Comparison of ENCODE assay signal across 18 cellular contexts in the genomic region with DNA sequence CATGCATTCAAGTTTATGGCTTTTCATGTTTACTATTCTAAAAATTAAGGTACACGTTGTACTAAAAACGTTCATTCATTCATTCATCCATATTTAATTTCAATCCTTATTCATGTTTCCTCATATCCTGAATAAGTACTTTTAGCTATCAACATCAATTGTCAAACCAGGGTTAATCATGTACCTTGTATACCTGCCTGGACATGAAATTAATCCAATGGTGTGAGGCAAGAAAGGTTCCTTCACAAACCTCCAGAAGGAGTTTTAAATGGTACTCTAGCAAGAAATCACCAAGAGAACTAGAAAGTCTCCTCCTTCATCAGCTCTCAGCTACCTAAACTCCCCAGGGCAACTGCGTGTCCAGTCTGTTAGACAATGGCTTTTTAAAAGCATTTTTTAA.
"Had no signal": no experiment of that assay in that cellular context is flagged by ENCODE, and none has a peak within 500 bp of the region (broad histone marks: within the 10 kb centered on the region; RNA-seq: fewer than 3 reads in every experiment).

No MANE protein-coding gene starts in this region.

- ATAC-seq: activated CD8-positive, alpha-beta T cell treated with anti-CD3 and anti-CD28 coated beads, Interleukin-2, amount 10 ng/mL, durations not matched to agents 7 days and 5 days; heart right ventricle; left lobe of liver; stimulated activated naive CD8-positive, alpha-beta T cell treated with anti-CD3 and anti-CD28 coated beads, Interleukin-15, Interleukin-2, amounts not matched to agents 100 U/mL and 50 U/mL, for 24 hours had no signal

- DNase-seq: activated CD4-positive, alpha-beta T cell treated with anti-CD3 and anti-CD28 coated beads for 4 hours; activated CD8-positive, alpha-beta memory T cell treated with anti-CD3 and anti-CD28 coated beads, Interleukin-2, amount 50 U/mL, for 48 hours; activated CD8-positive, alpha-beta T cell treated with anti-CD3 and anti-CD28 coated beads, Interleukin-2, amount 10 ng/mL, durations not matched to agents 7 days and 5 days; activated naive CD4-positive, alpha-beta T cell; amniotic stem cell; brain microvascular endothelial cell; heart right ventricle; nephron progenitor cell; stimulated activated CD4-positive, alpha-beta T cell treated with anti-CD3 and anti-CD28 coated beads, Interleukin-2, amount 100 ng/mL, for 48 hours; stimulated activated CD8-positive, alpha-beta memory T cell treated with anti-CD3 and anti-CD28 coated beads, Interleukin-4, amount 100 ng/mL, for 48 hours; stimulated activated naive CD8-positive, alpha-beta T cell treated with anti-CD3 and anti-CD28 coated beads, Interleukin-15, Interleukin-2, amounts not matched to agents 100 U/mL and 50 U/mL, for 24 hours; T1000 had no signal

- H3K36me3 ChIP-seq: brain microvascular endothelial cell, heart right ventricle, thoracic aorta had no signal

- H3K9me3 ChIP-seq: thoracic aorta had no signal

- H3K27ac ChIP-seq: brain microvascular endothelial cell, heart right ventricle, thoracic aorta, VCaP had no signal

- H3K4me3 Mint-ChIP-seq: activated CD8-positive, alpha-beta T cell treated with anti-CD3 and anti-CD28 coated beads, Interleukin-2, amount 10 ng/mL, durations not matched to agents 7 days and 5 days; nephron progenitor cell had no signal

- H3K27ac Mint-ChIP-seq: activated CD8-positive, alpha-beta T cell treated with anti-CD3 and anti-CD28 coated beads, Interleukin-2, amount 10 ng/mL, durations not matched to agents 7 days and 5 days; nephron progenitor cell had no signal

- H3K27me3 ChIP-seq: brain microvascular endothelial cell, heart right ventricle had no signal

- H3K4me3 ChIP-seq: heart right ventricle, thoracic aorta had no signal

- FAIRE-seq: frontal cortex, islet of Langerhans, urothelium cell line had no signal
